Comparison of ENCODE assay signal across 12 cellular contexts in genomic region chr13:82717249-82717648, GRCh38.
DNase-seq lines count a peak whose midpoint lies in the region; ATAC-seq lines count a peak whose summit lies in the region.
"Had no signal": no experiment of that assay in that cellular context is flagged by ENCODE, and none has a peak within 500 bp of the region (broad histone marks: within the 10 kb centered on the region; RNA-seq: fewer than 3 reads in every experiment).

No MANE protein-coding gene starts in this region.

- peaks cover 43% of the 10 kb centered on the region for H3K4me1 ChIP-seq in SJSA1 (replicated peaks)

- ATAC-seq in sciatic nerve (peak; percentile 63), HG02973 (IDR thresholded peaks at IDR 0.05; ENCODE audit: unreplicated experiment) (no peak)
- ATAC-seq: stimulated activated naive CD8-positive, alpha-beta T cell treated with anti-CD3 and anti-CD28 coated beads, Interleukin-15, Interleukin-2, amounts not matched to agents 100 U/mL and 50 U/mL, for 24 hours had no signal

- no peaks in the 10 kb centered on the region for H3K36me3 ChIP-seq in SJSA1
- H3K36me3 ChIP-seq: MG63 had no signal

- no peaks in the 10 kb centered on the region for H3K9me3 ChIP-seq in SJSA1 (replicated peaks)
- H3K9me3 ChIP-seq: MG63 had no signal

- H3K27ac ChIP-seq in SJSA1 = peak overlapping the region; percentile 90

- DNase-seq in GM04504 (ENCODE audit: low read depth) (peak; percentile 1), SJSA1 (ENCODE audit: low read depth in 1 of 2, low spot score in 2 of 2) (peak; percentile 63 to 94), fibroblast of peridontal ligament (ENCODE audit: extremely low read depth) (peak; percentile 87), sciatic nerve (ENCODE audit: low spot score) (no peak), NCI-H128 (lab: John Stamatoyannopoulos, UW; ENCODE audit: unreplicated experiment) (no peak), NCI-H1048 (lab: John Stamatoyannopoulos, UW) (no peak), NCI-H82 (lab: John Stamatoyannopoulos, UW) (no peak)
- DNase-seq: activated CD4-positive, alpha-beta T cell treated with anti-CD3 and anti-CD28 coated beads for 48 hours; CD4-positive, CD25-positive, alpha-beta regulatory T cell; MG63; stimulated activated naive CD8-positive, alpha-beta T cell treated with anti-CD3 and anti-CD28 coated beads, Interleukin-15, Interleukin-2, amounts not matched to agents 100 U/mL and 50 U/mL, for 24 hours had no signal

- no peaks in the 10 kb centered on the region for H3K27me3 ChIP-seq in SJSA1 (replicated peaks)
- H3K27me3 ChIP-seq: MG63 had no signal

- H3K4me3 ChIP-seq in SJSA1 = no peak overlapping the region
- H3K4me3 ChIP-seq: MG63 had no signal

- intact Hi-C loops in sciatic nerve (cut with DNase I) = no loop called here

Comparison
In these comparisons a context has a peak if more than half of its experiments do, and no peak if none do; other contexts are left out.
1. DNase-seq: peak in GM04504 (single experiment), SJSA1 (2 of 2) and fibroblast of peridontal ligament (single experiment); none in sciatic nerve (single experiment), NCI-H128 (single experiment), NCI-H1048 (single experiment) and NCI-H82 (single experiment).